37 cellular contexts compared by ENCODE assay signal in genomic region chr19:40658031-40658430, GRCh38. TPM values are rescaled to one million over a fixed set of nuclear protein-coding genes. Genes with fewer than 3 reads are reported as not detected.
DNase-seq lines count a peak whose midpoint lies in the region; ATAC-seq, FAIRE-seq and TF ChIP-seq lines count a peak whose summit lies in the region.
"Had no signal": no experiment of that assay in that cellular context is flagged by ENCODE, and none has a peak within 500 bp of the region (broad histone marks: within the 10 kb centered on the region; RNA-seq: fewer than 3 reads in every experiment).

No MANE protein-coding gene starts in this region.

- no CpG with 5 or more reads among the region's 8 CpGs for WGBS in trophoblast cell (ENCODE audit: extremely low coverage, insufficient coverage, insufficient read length)

- no peak overlapping the region for H3K23ac ChIP-seq in trophoblast cell (ENCODE audit: low read length)

- H3K79me2 ChIP-seq in osteoblast (ENCODE audit: insufficient read depth, low read length) (no peaks in the 10 kb centered on the region), trophoblast cell (ENCODE audit: control insufficient read depth, insufficient read depth, low read length, poor library complexity) (no peaks in the 10 kb centered on the region)

- H3K4me2 ChIP-seq in osteoblast (ENCODE audit: insufficient read depth, low read length) (no peak overlapping the region), trophoblast cell (ENCODE audit: low read length) (no peak overlapping the region)
- H3K4me2 ChIP-seq: A549; BLaER1; BLaER1 treated with 17β-estradiol and CSF1 and Interleukin-3, amounts not matched to agents 10 nM and 100 nM had no signal

- no peak overlapping the region for H3K18ac ChIP-seq in trophoblast cell (ENCODE audit: low read length)

- H3K4me1 Mint-ChIP-seq in stimulated activated naive B cell treated with anti-CD40 and anti-IgM and Interleukin-4, amounts not matched to agents 10 μg/mL and 1 μg/mL and 100 μg/mL, for 72 hours: peaks cover 3 to 7% of the 10 kb centered on the region in 2 donors
- H3K4me1 Mint-ChIP-seq: CD14-positive monocyte had no signal

- peaks cover 0 to 2% of the 10 kb centered on the region in 2 donors for H3K4me1 ChIP-seq in kidney (ENCODE audit: control insufficient read depth in 1 of 2, insufficient read depth in 1 of 2, low read depth in 1 of 2, low read length in 2 of 2)
- H3K4me1 ChIP-seq in osteoblast (ENCODE audit: insufficient read depth, low read length): no peaks in the 10 kb centered on the region
- peaks cover 0 to 3% of the 10 kb centered on the region in 2 experiments for H3K4me1 ChIP-seq in trophoblast cell (ENCODE audit: control insufficient read depth in 1 of 2, insufficient read depth in 2 of 2, low read length in 2 of 2)
- H3K4me1 ChIP-seq: BE2C, Caco-2 had no signal

- H3K4ac ChIP-seq in trophoblast cell (ENCODE audit: low read depth, low read length): no peak overlapping the region

- H2BK120ac ChIP-seq in trophoblast cell (ENCODE audit: insufficient read depth, low read length, poor library complexity): no peak overlapping the region

- H4K8ac ChIP-seq in trophoblast cell (ENCODE audit: low read depth, low read length): no peak overlapping the region

- no peak overlapping the region for H2AFZ ChIP-seq in osteoblast (ENCODE audit: low read length)
- no peak overlapping the region for H2AFZ ChIP-seq in trophoblast cell (ENCODE audit: insufficient read depth, low read length, poor library complexity)

- H3K36me3 ChIP-seq in kidney (ENCODE audit: control insufficient read depth in 1 of 2, insufficient read depth in 2 of 2, low read length in 2 of 2) (no peaks in the 10 kb centered on the region), osteoblast (ENCODE audit: insufficient read depth, low read length) (no peaks in the 10 kb centered on the region), trophoblast cell (ENCODE audit: control insufficient read depth in 1 of 2, insufficient read depth in 2 of 2, low read length in 2 of 2) (no peaks in the 10 kb centered on the region)
- H3K36me3 ChIP-seq: BE2C; BLaER1; BLaER1 treated with 17β-estradiol and CSF1 and Interleukin-3, amounts not matched to agents 10 nM and 100 nM had no signal

- H3K27ac ChIP-seq in kidney (ENCODE audit: low read depth in 2 of 2, low read length in 2 of 2): no peak overlapping the region
- no peak overlapping the region for H3K27ac ChIP-seq in osteoblast (ENCODE audit: low read depth, low read length)
- H3K27ac ChIP-seq in trophoblast cell (ENCODE audit: low read depth, low read length): no peak overlapping the region
- H3K27ac ChIP-seq: 22Rv1; A549; BLaER1; BLaER1 treated with 17β-estradiol and CSF1 and Interleukin-3, amounts not matched to agents 10 nM and 100 nM; C4-2B had no signal

- ATAC-seq in stimulated activated naive B cell treated with anti-CD40 and anti-IgM and Interleukin-4, amounts not matched to agents 10 μg/mL and 1 μg/mL and 100 μg/mL, for 72 hours (replicated peaks): no peak
- no peak for ATAC-seq in Right ventricle myocardium inferior
- ATAC-seq: A549; CD8-positive, alpha-beta T cell had no signal

- no peaks in the 10 kb centered on the region for H3K9me3 Mint-ChIP-seq in stimulated activated naive B cell treated with anti-CD40 and anti-IgM and Interleukin-4, amounts not matched to agents 10 μg/mL and 1 μg/mL and 100 μg/mL, for 72 hours
- H3K9me3 Mint-ChIP-seq: CD4-positive, alpha-beta memory T cell; CD4-positive, alpha-beta T cell; CD4-positive, CD25-positive, alpha-beta regulatory T cell; CD8-positive, alpha-beta memory T cell; CD8-positive, alpha-beta T cell had no signal

- H3K9ac ChIP-seq in kidney (ENCODE audit: low read length in 2 of 2) (no peak overlapping the region), trophoblast cell (ENCODE audit: low read length) (no peak overlapping the region)
- H3K9ac ChIP-seq: BLaER1; BLaER1 treated with 17β-estradiol and CSF1 and Interleukin-3, amounts not matched to agents 10 nM and 100 nM had no signal

- H4K91ac ChIP-seq in trophoblast cell (ENCODE audit: low read depth, low read length): no peak overlapping the region

- H3K9me3 ChIP-seq in kidney (ENCODE audit: control insufficient read depth in 1 of 2, low read length in 2 of 2) (no peaks in the 10 kb centered on the region), osteoblast (ENCODE audit: low read depth, low read length) (no peaks in the 10 kb centered on the region), trophoblast cell (ENCODE audit: insufficient read depth, low read depth, low read length) (no peaks in the 10 kb centered on the region)
- H3K9me3 ChIP-seq: A549; BE2C; BLaER1; BLaER1 treated with 17β-estradiol and CSF1 and Interleukin-3, amounts not matched to agents 10 nM and 100 nM; Caco-2 had no signal

- DNase-seq in kidney (peak; percentile 5), osteoblast (ENCODE audit: insufficient read length, low spot score, missing footprints) (peak; percentile 13), trophoblast cell (peak; percentile 92 to 96), iPS-NIHi11 (ENCODE audit: low spot score) (no peak), Right ventricle myocardium inferior (ENCODE audit: missing footprints) (no peak)
- no peak for DNase-seq in stimulated activated naive B cell treated with anti-CD40 and anti-IgM and Interleukin-4, amounts not matched to agents 10 μg/mL and 1 μg/mL and 100 μg/mL, for 72 hours
- no peak for DNase-seq in central memory CD4-positive, alpha-beta T cell
- DNase-seq in stimulated activated CD4-positive, alpha-beta T cell treated with anti-CD3 and anti-CD28 coated beads, Interleukin-2, amount 100 ng/mL, for 48 hours: no peak
- DNase-seq: 8988T; ACHN; AML-193; BE2C; C1 segment of cervical spinal cord; Caco-2; Calu3; CD4-positive, alpha-beta memory T cell; CD4-positive, alpha-beta T cell; CD4-positive, CD25-positive, alpha-beta regulatory T cell; CD8-positive, alpha-beta memory T cell; CD8-positive, alpha-beta T cell; COR-L47; DMS 273 treated with DMSO at 0.1 percent for 48 hours; DMS153; DMS53; DMS79; DMS79 treated with DMSO at 0.1 percent for 48 hours; DND-41; EL had no signal

- no peaks in the 10 kb centered on the region for H3K79me1 ChIP-seq in trophoblast cell (ENCODE audit: low read length)

- no peak overlapping the region for H2BK12ac ChIP-seq in trophoblast cell (ENCODE audit: low read length)

- no peak overlapping the region for H2AK5ac ChIP-seq in trophoblast cell (ENCODE audit: low read length)

- H3K4me3 ChIP-seq in kidney (ENCODE audit: low read length in 2 of 2): no peak overlapping the region
- no peak overlapping the region for H3K4me3 ChIP-seq in osteoblast (ENCODE audit: insufficient read depth, low read length)
- H3K4me3 ChIP-seq in trophoblast cell (ENCODE audit: low read depth, low read length): no peak overlapping the region
- H3K4me3 ChIP-seq: A549; BLaER1; BLaER1 treated with 17β-estradiol and CSF1 and Interleukin-3, amounts not matched to agents 10 nM and 100 nM had no signal

- peaks cover 3% of the 10 kb centered on the region for H3K27me3 ChIP-seq in osteoblast (ENCODE audit: insufficient read depth, low read length)
- no peaks in the 10 kb centered on the region for H3K27me3 ChIP-seq in trophoblast cell (ENCODE audit: insufficient read depth, low read length)
- H3K27me3 ChIP-seq: BE2C; BLaER1; BLaER1 treated with 17β-estradiol and CSF1 and Interleukin-3, amounts not matched to agents 10 nM and 100 nM had no signal

- no peak for FAIRE-seq in kidney (lab: Jason Lieb, UNC)
- FAIRE-seq: A204.1, A549, D721Med had no signal

- no peak overlapping the region for H3K14ac ChIP-seq in trophoblast cell (ENCODE audit: low read length)

- H3K27me3 Mint-ChIP-seq in stimulated activated naive B cell treated with anti-CD40 and anti-IgM and Interleukin-4, amounts not matched to agents 10 μg/mL and 1 μg/mL and 100 μg/mL, for 72 hours: peaks cover 0 to 11% of the 10 kb centered on the region in 2 donors
- H3K27me3 Mint-ChIP-seq: B cell; CD4-positive, alpha-beta memory T cell; CD4-positive, alpha-beta T cell had no signal

- no peak overlapping the region for H3K4me3 Mint-ChIP-seq in stimulated activated naive B cell treated with anti-CD40 and anti-IgM and Interleukin-4, amounts not matched to agents 10 μg/mL and 1 μg/mL and 100 μg/mL, for 72 hours
- H3K4me3 Mint-ChIP-seq: B cell; CD14-positive monocyte; CD4-positive, alpha-beta memory T cell; CD4-positive, alpha-beta T cell; CD4-positive, CD25-positive, alpha-beta regulatory T cell; CD8-positive, alpha-beta memory T cell; CD8-positive, alpha-beta T cell had no signal

- TF ChIP-seq CTCF in kidney (IDR thresholded peaks at IDR 0.05; ENCODE audit: borderline replicate concordance, extremely low read depth, insufficient read depth) (no peak), osteoblast (IDR thresholded peaks at IDR 0.05; ENCODE audit: extremely low read depth, low read depth, low read length) (no peak)

- H3K36me3 Mint-ChIP-seq in stimulated activated naive B cell treated with anti-CD40 and anti-IgM and Interleukin-4, amounts not matched to agents 10 μg/mL and 1 μg/mL and 100 μg/mL, for 72 hours: no peaks in the 10 kb centered on the region
- H3K36me3 Mint-ChIP-seq: CD14-positive monocyte; CD4-positive, alpha-beta memory T cell; CD4-positive, CD25-positive, alpha-beta regulatory T cell; CD8-positive, alpha-beta memory T cell; CD8-positive, alpha-beta T cell had no signal

- intact Hi-C loops in kidney (cut with DNase I): no loop called here
- intact Hi-C loops in Right ventricle myocardium inferior (cut with DNase I): no loop called here

- no peak overlapping the region for H4K12ac ChIP-seq in trophoblast cell (ENCODE audit: low read depth, low read length)

- no peaks in the 10 kb centered on the region for H4K20me1 ChIP-seq in osteoblast (ENCODE audit: insufficient read depth, low read length)
- H4K20me1 ChIP-seq: BLaER1; BLaER1 treated with 17β-estradiol and CSF1 and Interleukin-3, amounts not matched to agents 10 nM and 100 nM had no signal

- no peak overlapping the region for H2BK5ac ChIP-seq in trophoblast cell (ENCODE audit: low read depth, low read length, poor library complexity)

- H3K27ac Mint-ChIP-seq in stimulated activated naive B cell treated with anti-CD40 and anti-IgM and Interleukin-4, amounts not matched to agents 10 μg/mL and 1 μg/mL and 100 μg/mL, for 72 hours: peak overlapping the region; percentile 69
- H3K27ac Mint-ChIP-seq: B cell; CD4-positive, alpha-beta memory T cell; CD4-positive, alpha-beta T cell; CD4-positive, CD25-positive, alpha-beta regulatory T cell; CD8-positive, alpha-beta memory T cell; CD8-positive, alpha-beta T cell had no signal

RNA-seq across cellular contexts. Expression of gene NUMBL, which starts 32.4 kb away (rescaled TPM):
- total RNA-seq in kidney (24.3 TPM), osteoblast (26.8 and 27.7 TPM in 2 replicates), Right ventricle myocardium inferior (16.8 TPM)
- 3.3 TPM for polyA plus RNA-seq in kidney (ENCODE audit: insufficient read depth, low read depth, low replicate concordance)
- polyA plus RNA-seq in trophoblast cell (2013): 20.5 and 21.5 TPM in 2 replicates

RNA-seq across cellular contexts. Expression of gene LTBP4, which starts 56.9 kb away (rescaled TPM):
- total RNA-seq in kidney: 155 TPM
- polyA plus RNA-seq in kidney (ENCODE audit: insufficient read depth, low read depth, low replicate concordance): 52.1 TPM
- 13.6 and 16.6 TPM in 2 replicates for total RNA-seq in osteoblast
- polyA plus RNA-seq in trophoblast cell (2013): 93.8 and 98.4 TPM in 2 replicates
- total RNA-seq in Right ventricle myocardium inferior: 324 TPM

RNA-seq across cellular contexts. Expression of gene COQ8B, which starts 58.7 kb away (rescaled TPM):
- 55.3 TPM for total RNA-seq in kidney
- 45.8 TPM for polyA plus RNA-seq in kidney (ENCODE audit: insufficient read depth, low read depth, low replicate concordance)
- 32.9 and 34.2 TPM in 2 replicates for total RNA-seq in osteoblast
- polyA plus RNA-seq in trophoblast cell (2013): 14.4 and 14.9 TPM in 2 replicates
- 37.4 TPM for total RNA-seq in Right ventricle myocardium inferior

RNA-seq across cellular contexts. Expression of gene ITPKC, which starts 58.9 kb away (rescaled TPM):
- 27.9 TPM for total RNA-seq in kidney
- polyA plus RNA-seq in kidney (ENCODE audit: insufficient read depth, low read depth, low replicate concordance): 14.3 TPM
- 9.8 and 10.0 TPM in 2 replicates for total RNA-seq in osteoblast
- polyA plus RNA-seq in trophoblast cell (2013): 13.1 and 13.5 TPM in 2 replicates
- total RNA-seq in Right ventricle myocardium inferior: 12.6 TPM

Comparison
In these comparisons a context has a peak if more than half of its experiments do, and no peak if none do; other contexts are left out.
1. DNase-seq: peak in kidney (single experiment), osteoblast (single experiment) and trophoblast cell (2 of 2); none in stimulated activated naive B cell treated with anti-CD40 and anti-IgM and Interleukin-4, amounts not matched to agents 10 μg/mL and 1 μg/mL and 100 μg/mL, for 72 hours (single experiment), iPS-NIHi11 (single experiment), central memory CD4-positive, alpha-beta T cell (single experiment), stimulated activated CD4-positive, alpha-beta T cell treated with anti-CD3 and anti-CD28 coated beads, Interleukin-2, amount 100 ng/mL, for 48 hours (0 of 2) and Right ventricle myocardium inferior (single experiment).